11 cellular contexts compared by ENCODE assay signal in the genomic region with DNA sequence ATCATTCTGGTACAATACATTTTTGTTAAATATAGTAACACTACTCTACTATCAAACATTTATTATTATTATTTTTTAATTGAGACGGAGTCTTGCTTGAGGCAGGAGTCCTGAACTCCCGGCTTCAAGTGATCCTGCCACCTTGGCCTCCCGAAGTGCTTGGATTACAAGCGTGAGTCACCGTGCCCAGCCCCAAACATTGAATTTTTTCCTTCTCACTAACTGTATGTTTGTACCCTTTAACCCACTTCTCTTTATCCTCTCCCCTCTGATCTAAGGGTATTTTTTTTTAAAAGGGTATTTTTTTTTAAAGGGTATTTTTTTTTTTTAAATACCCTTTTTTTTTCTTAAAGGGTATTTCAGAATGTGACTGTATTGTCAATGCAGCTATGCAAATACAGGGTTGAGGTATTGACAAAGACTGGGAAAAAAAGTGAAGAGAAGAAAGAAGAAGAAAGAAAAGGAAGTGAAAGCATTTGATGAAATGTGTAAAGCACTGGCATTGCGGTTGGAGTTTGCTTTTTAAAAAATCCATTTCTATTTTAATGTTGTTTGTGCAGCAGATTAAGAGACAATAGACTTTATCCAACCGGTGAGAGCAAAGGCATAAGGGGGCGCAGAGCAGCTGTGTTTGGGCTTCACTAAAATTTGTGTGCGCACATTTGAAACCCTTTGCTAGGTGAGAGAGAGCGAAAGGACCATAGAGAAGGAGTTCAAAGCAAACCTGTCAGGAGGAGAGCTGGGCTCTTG.
DNase-seq lines count a peak whose midpoint lies in the region; ATAC-seq and TF ChIP-seq lines count a peak whose summit lies in the region.
"Had no signal": no experiment of that assay in that cellular context is flagged by ENCODE, and none has a peak within 500 bp of the region (broad histone marks: within the 10 kb centered on the region; RNA-seq: fewer than 3 reads in every experiment).

No MANE protein-coding gene starts in this region.

- ATAC-seq in GM19438 (IDR thresholded peaks at IDR 0.05; ENCODE audit: low read depth, unreplicated experiment) (peak; percentile 62), HG03280 (IDR thresholded peaks at IDR 0.05; ENCODE audit: unreplicated experiment) (peak; percentile 68), HG03097 (IDR thresholded peaks at IDR 0.05; ENCODE audit: low FRiP score, unreplicated experiment) (no peak)
- ATAC-seq: natural killer cell treated with Interleukin-12 subunit alpha and Interleukin-12 subunit beta and Interleukin-15 and Interleukin-18, amount 100 ng/mL, for 72 hours had no signal

- peak overlapping the region; percentile 76 to 96 (median 93) for H3K27ac ChIP-seq in BLaER1 treated with 17β-estradiol and CSF1 and Interleukin-3, amounts not matched to agents 10 nM and 100 nM
- H3K27ac ChIP-seq: C4-2B had no signal

- peak overlapping the region; percentile 70 to 89 (median 78) for H3K4me2 ChIP-seq in BLaER1 treated with 17β-estradiol and CSF1 and Interleukin-3, amounts not matched to agents 10 nM and 100 nM

- POLR2A ChIA-PET in HEK293T (lab: Yijun Ruan, JAX): no interaction called here

- H3K27me3 ChIP-seq in BLaER1 treated with 17β-estradiol and CSF1 and Interleukin-3, amounts not matched to agents 10 nM and 100 nM: no peaks in the 10 kb centered on the region
- H3K27me3 ChIP-seq: Peyer's patch had no signal

- peaks cover 0 to 11% (median 0%) of the 10 kb centered on the region in 11 experiments; a peak in 4 of 22 replicates for H3K36me3 ChIP-seq in BLaER1 treated with 17β-estradiol and CSF1 and Interleukin-3, amounts not matched to agents 10 nM and 100 nM
- H3K36me3 ChIP-seq: Peyer's patch had no signal

- H4K20me1 ChIP-seq in BLaER1 treated with 17β-estradiol and CSF1 and Interleukin-3, amounts not matched to agents 10 nM and 100 nM: no peaks in the 10 kb centered on the region

- CTCF ChIA-PET in HEK293T (lab: Yijun Ruan, JAX): no interaction called here

- peaks cover 19 to 78% (median 29%) of the 10 kb centered on the region in 10 experiments for H3K4me1 ChIP-seq in BLaER1 treated with 17β-estradiol and CSF1 and Interleukin-3, amounts not matched to agents 10 nM and 100 nM
- H3K4me1 ChIP-seq: Peyer's patch had no signal

- peak overlapping the region; percentile 70 to 87 (median 80) for H3K9ac ChIP-seq in BLaER1 treated with 17β-estradiol and CSF1 and Interleukin-3, amounts not matched to agents 10 nM and 100 nM

- H3K9me3 ChIP-seq in BLaER1 treated with 17β-estradiol and CSF1 and Interleukin-3, amounts not matched to agents 10 nM and 100 nM (replicated peaks in 1 of 11): peaks cover 29 to 56% (median 36%) of the 10 kb centered on the region in 11 experiments

- peak overlapping the region; percentile 6 to 56 (median 41); a peak in 16 of 20 replicates for H3K4me3 ChIP-seq in BLaER1 treated with 17β-estradiol and CSF1 and Interleukin-3, amounts not matched to agents 10 nM and 100 nM

- peak; percentile 55 for DNase-seq in SKM-1 (lab: John Stamatoyannopoulos, UW; ENCODE audit: unreplicated experiment)
- DNase-seq in SW 1271 (lab: John Stamatoyannopoulos, UW): no peak
- no peak for DNase-seq in HEK293T (ENCODE audit: extremely low spot score)
- no peak for DNase-seq in NCI-H2029 (lab: John Stamatoyannopoulos, UW)

TF ChIP-seq in HEK293T, 16 proteins besides CTCF, POLR2A, EP300 and RAD21:
- no peak for TF ChIP-seq ZNF384 (IDR thresholded peaks at IDR 0.05)
- TF ChIP-seq LEF1 (IDR thresholded peaks at IDR 0.05; ENCODE audit: borderline replicate concordance): no peak
- no peak for TF ChIP-seq FOXK2 (IDR thresholded peaks at IDR 0.05)
- TF ChIP-seq ELF4 (IDR thresholded peaks at IDR 0.05): no peak
- TF ChIP-seq HDGF (IDR thresholded peaks at IDR 0.05; ENCODE audit: borderline replicate concordance): no peak
- TF ChIP-seq SUZ12 (IDR thresholded peaks at IDR 0.05): no peak
- TF ChIP-seq NFRKB (IDR thresholded peaks at IDR 0.05): no peak
- TF ChIP-seq BHLHE40 (IDR thresholded peaks at IDR 0.05; ENCODE audit: borderline replicate concordance): no peak
- no peak for TF ChIP-seq CTBP1 (IDR thresholded peaks at IDR 0.05; ENCODE audit: borderline replicate concordance)
- no peak for TF ChIP-seq SP1 (IDR thresholded peaks at IDR 0.05)
- no peak for TF ChIP-seq FOXM1 (IDR thresholded peaks at IDR 0.05; ENCODE audit: borderline replicate concordance)
- TF ChIP-seq, protein P1, sequence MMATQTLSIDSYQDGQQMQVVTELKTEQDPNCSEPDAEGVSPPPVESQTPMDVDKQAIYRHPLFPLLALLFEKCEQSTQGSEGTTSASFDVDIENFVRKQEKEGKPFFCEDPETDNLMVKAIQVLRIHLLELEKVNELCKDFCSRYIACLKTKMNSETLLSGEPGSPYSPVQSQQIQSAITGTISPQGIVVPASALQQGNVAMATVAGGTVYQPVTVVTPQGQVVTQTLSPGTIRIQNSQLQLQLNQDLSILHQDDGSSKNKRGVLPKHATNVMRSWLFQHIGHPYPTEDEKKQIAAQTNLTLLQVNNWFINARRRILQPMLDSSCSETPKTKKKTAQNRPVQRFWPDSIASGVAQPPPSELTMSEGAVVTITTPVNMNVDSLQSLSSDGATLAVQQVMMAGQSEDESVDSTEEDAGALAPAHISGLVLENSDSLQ (IDR thresholded peaks at IDR 0.05): no peak
- TF ChIP-seq FOXA1 (IDR thresholded peaks at IDR 0.05): no peak
- no peak for TF ChIP-seq TARDBP (IDR thresholded peaks at IDR 0.05)
- no peak for TF ChIP-seq L3MBTL2 (conservative IDR thresholded peaks at IDR 0.05)
- TF ChIP-seq ARNT (IDR thresholded peaks at IDR 0.05): no peak
